ENCODE assay signal across 19 cellular contexts in genomic region chr10:103502849-103503660, GRCh38. TPM values are rescaled to one million over a fixed set of nuclear protein-coding genes. Genes with fewer than 3 reads are reported as not detected.
A peak's percentile ranks its signal among the peaks of the same experiment; 100 is the strongest.
DNase-seq lines count a peak whose midpoint lies in the region; ATAC-seq, FAIRE-seq and TF ChIP-seq lines count a peak whose summit lies in the region.
"Had no signal": no experiment of that assay in that cellular context is flagged by ENCODE, and none has a peak within 500 bp of the region (broad histone marks: within the 10 kb centered on the region; RNA-seq: fewer than 3 reads in every experiment).

No MANE protein-coding gene starts in this region.

- intact Hi-C loops in tibial artery (cut with DNase I; ENCODE audit: low total_unique reads): no loop called here

- H3K36me3 Mint-ChIP-seq in astrocyte (ENCODE audit: low read depth, unreplicated experiment): peaks cover 1% of the 10 kb centered on the region

- H3K4me3 Mint-ChIP-seq in astrocyte (ENCODE audit: unreplicated experiment): no peak overlapping the region
- H3K4me3 Mint-ChIP-seq: activated B cell treated with CpG ODN at 0.5 μM for 24 hours had no signal

- no peak overlapping the region for H2AFZ ChIP-seq in astrocyte (ENCODE audit: low read depth, low read length)
- H2AFZ ChIP-seq: GM23248 had no signal

- H3K4me3 ChIP-seq in BE2C (ENCODE audit: low read depth, low read length): no peak overlapping the region
- no peak overlapping the region for H3K4me3 ChIP-seq in astrocyte (ENCODE audit: insufficient read depth, low read depth, low read length)
- no peak overlapping the region for H3K4me3 ChIP-seq in tibial artery
- H3K4me3 ChIP-seq: GM23248, thoracic aorta had no signal

- peaks cover 5% of the 10 kb centered on the region for H3K9me3 Mint-ChIP-seq in astrocyte (ENCODE audit: unreplicated experiment)
- H3K9me3 Mint-ChIP-seq: activated B cell treated with CpG ODN at 0.5 μM for 24 hours had no signal

- no peaks in the 10 kb centered on the region for H3K27me3 ChIP-seq in BE2C
- peaks cover 76% of the 10 kb centered on the region for H3K27me3 ChIP-seq in astrocyte (ENCODE audit: insufficient read depth, low read length)
- H3K27me3 ChIP-seq in tibial artery: peaks cover 0 to 60% of the 10 kb centered on the region in 2 donors

- no peak for FAIRE-seq in astrocyte (lab: Jason Lieb, UNC)
- no peak for FAIRE-seq in H54 (lab: Jason Lieb, UNC)
- FAIRE-seq: small intestine had no signal

- no peak overlapping the region for H3K9ac ChIP-seq in astrocyte (ENCODE audit: low read length)
- H3K9ac ChIP-seq: GM23248 had no signal

- no peak for ATAC-seq in GM19452 (IDR thresholded peaks at IDR 0.05; ENCODE audit: unreplicated experiment)
- ATAC-seq: left ventricle myocardium superior, Right ventricle myocardium inferior had no signal

- H3K27me3 Mint-ChIP-seq in astrocyte (ENCODE audit: low read depth, unreplicated experiment): peaks cover 39% of the 10 kb centered on the region

- in situ Hi-C loops in G401 (cut with HindIII; ENCODE audit: low sequenced_read_pairs): no loop called here

- peaks cover 31% of the 10 kb centered on the region for H3K4me1 Mint-ChIP-seq in astrocyte (ENCODE audit: low read depth, unreplicated experiment)
- H3K4me1 Mint-ChIP-seq: activated B cell treated with CpG ODN at 0.5 μM for 24 hours had no signal

- H4K20me1 ChIP-seq in astrocyte (ENCODE audit: insufficient read depth, low read length): peaks cover 68% of the 10 kb centered on the region

- no peak overlapping the region for H3K27ac ChIP-seq in astrocyte (ENCODE audit: low read depth, low read length)
- no peak overlapping the region for H3K27ac ChIP-seq in tibial artery
- H3K27ac ChIP-seq: GM23248, thoracic aorta had no signal

- H3K36me3 ChIP-seq in BE2C (no peaks in the 10 kb centered on the region), astrocyte (ENCODE audit: insufficient read depth, low read length) (no peaks in the 10 kb centered on the region), tibial artery (no peaks in the 10 kb centered on the region)
- H3K36me3 ChIP-seq: thoracic aorta had no signal

- peak overlapping the region; percentile 53 for H3K27ac Mint-ChIP-seq in astrocyte (ENCODE audit: unreplicated experiment)
- H3K27ac Mint-ChIP-seq: activated B cell treated with CpG ODN at 0.5 μM for 24 hours had no signal

- H3K79me2 ChIP-seq in astrocyte (ENCODE audit: insufficient read depth, low read length): no peaks in the 10 kb centered on the region

- no peak overlapping the region for H3K4me2 ChIP-seq in astrocyte (ENCODE audit: low read length)

- H3K4me1 ChIP-seq in BE2C: peaks cover 17% of the 10 kb centered on the region
- H3K4me1 ChIP-seq in astrocyte (ENCODE audit: insufficient read depth, low read length): peaks cover 5% of the 10 kb centered on the region
- no peaks in the 10 kb centered on the region for H3K4me1 ChIP-seq in tibial artery

- TF ChIP-seq CTCF in BE2C (IDR thresholded peaks at IDR 0.05; ENCODE audit: low read depth, low read length) (no peak), astrocyte (IDR thresholded peaks at IDR 0.05; ENCODE audit: insufficient read depth, low read depth, low read length) (no peak), tibial artery (IDR thresholded peaks at IDR 0.05) (no peak), GM20000 (IDR thresholded peaks at IDR 0.05; ENCODE audit: extremely low read depth, missing control alignments) (no peak)

- no peak for TF ChIP-seq POLR2A in H54 (IDR thresholded peaks at IDR 0.05; ENCODE audit: low read depth, low read length)

- DNase-seq in BE2C: peak; percentile 71
- peak; percentile 92 for DNase-seq in G401 (ENCODE audit: low spot score)
- DNase-seq in astrocyte (ENCODE audit: low read depth): no peak
- DNase-seq in medulla oblongata (ENCODE audit: extremely low spot score): peak; percentile 7
- DNase-seq in tibial artery: no peak
- no peak for DNase-seq in H54 (ENCODE audit: insufficient read length, low spot score)
- no peak for DNase-seq in GM20000 (ENCODE audit: low spot score)
- DNase-seq: activated B cell treated with CpG ODN at 0.5 μM for 24 hours; activated CD8-positive, alpha-beta memory T cell treated with anti-CD3 and anti-CD28 coated beads for 24 hours; cortex of kidney; foreskin melanocyte; GM23248; left ventricle myocardium superior; MV-4-11; NCI-H2081 treated with DMSO at 0.1 percent for 48 hours; small intestine had no signal

- no peaks in the 10 kb centered on the region for H3K9me3 ChIP-seq in BE2C
- no peaks in the 10 kb centered on the region for H3K9me3 ChIP-seq in astrocyte (ENCODE audit: insufficient read depth, low read depth, low read length)
- no peaks in the 10 kb centered on the region for H3K9me3 ChIP-seq in tibial artery
- H3K9me3 ChIP-seq: thoracic aorta had no signal

RNA-seq across cellular contexts. Expression of gene NEURL1, which starts 9.6 kb away (rescaled TPM):
- polyA plus RNA-seq in BE2C (2012; ENCODE audit: insufficient read depth, insufficient read length, low read depth): 10.0 TPM
- 0.68 and 0.95 TPM in 2 replicates for total RNA-seq in G401 (2014; rRNA removed; shearing (Covaris generic))
- total RNA-seq in astrocyte: 1.4 and 1.5 TPM in 2 replicates
- total RNA-seq: left ventricle myocardium superior had no signal

RNA-seq across cellular contexts. Expression of gene CALHM3, which starts 24.0 kb away (rescaled TPM):
- polyA plus RNA-seq in BE2C (2012; ENCODE audit: insufficient read depth, insufficient read length, low read depth): not detected
- not detected in 2 replicates for total RNA-seq in G401 (2014; rRNA removed; shearing (Covaris generic))
- total RNA-seq in astrocyte: not detected in 2 replicates
- total RNA-seq: activated B cell treated with CpG ODN at 0.5 μM for 24 hours, GM23248, left ventricle myocardium superior, Right ventricle myocardium inferior, thoracic aorta had no signal
- polyA plus RNA-seq: GM23248, small intestine had no signal

RNA-seq across cellular contexts. Expression of gene CALHM1, which starts 44.4 kb away (rescaled TPM):
- 0.19 TPM for polyA plus RNA-seq in BE2C (2012; ENCODE audit: insufficient read depth, insufficient read length, low read depth)
- total RNA-seq in G401 (2014; rRNA removed; shearing (Covaris generic)): not detected in 2 replicates
- total RNA-seq in astrocyte: not detected in 2 replicates
- total RNA-seq: GM23248, left ventricle myocardium superior, Right ventricle myocardium inferior, thoracic aorta had no signal

RNA-seq across cellular contexts. Expression of gene CALHM2, which starts 50.9 kb away (rescaled TPM):
- polyA plus RNA-seq in BE2C (2012; ENCODE audit: insufficient read depth, insufficient read length, low read depth): 57.6 TPM
- total RNA-seq in G401 (2014; rRNA removed; shearing (Covaris generic)): 0.68 and 2.0 TPM in 2 replicates
- 1.2 and 1.4 TPM in 2 replicates for total RNA-seq in astrocyte

Comparison
In these comparisons a context has a peak if more than half of its experiments do, and no peak if none do; other contexts are left out.
1. DNase-seq: peak in BE2C (single experiment), G401 (single experiment) and medulla oblongata (single experiment); none in astrocyte (single experiment), tibial artery (0 of 2), H54 (single experiment) and GM20000 (single experiment).